ENCODE assay signal across 9 cellular contexts in the genomic region with DNA sequence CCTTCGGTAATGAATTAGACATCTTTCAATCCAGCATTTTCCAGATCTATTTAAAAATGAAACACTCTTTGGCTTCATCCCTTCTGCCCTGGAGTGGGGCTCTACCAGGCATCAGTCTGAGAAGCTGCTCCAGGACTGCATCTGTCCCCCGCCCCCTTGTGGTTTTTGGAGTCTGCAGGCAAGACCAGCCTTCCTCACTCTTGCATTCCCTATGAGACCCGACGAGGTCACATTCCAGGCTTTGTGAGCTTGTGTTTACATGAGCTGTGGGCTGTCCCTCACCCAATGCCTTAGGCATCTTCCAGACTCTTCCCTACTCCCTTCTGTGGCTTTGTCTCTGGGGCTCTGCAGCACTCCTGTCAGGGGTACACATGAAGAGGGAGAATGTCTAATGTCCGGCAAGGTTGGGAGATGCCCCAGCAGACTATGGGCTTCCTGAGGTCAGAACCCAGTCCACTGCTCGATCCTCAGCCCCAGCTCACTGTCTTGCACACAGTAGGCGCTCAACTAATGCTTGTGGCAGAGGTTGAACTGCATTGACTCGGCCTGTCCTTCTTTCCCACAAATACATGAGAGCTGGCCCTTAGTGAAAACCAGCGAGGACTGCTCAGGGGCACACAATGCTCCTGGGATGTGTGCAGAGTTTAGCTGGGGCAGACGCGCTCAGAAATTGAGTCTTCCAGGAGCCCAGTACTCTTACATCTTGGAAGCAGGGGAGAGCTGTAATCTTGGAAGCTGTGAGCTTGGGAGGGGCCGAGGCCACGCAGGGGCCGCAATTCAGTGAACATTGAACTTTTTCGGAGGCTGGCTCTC. TPM values are rescaled to one million over a fixed set of nuclear protein-coding genes. Genes with fewer than 3 reads are reported as not detected.
DNase-seq lines count a peak whose midpoint lies in the region; ATAC-seq and TF ChIP-seq lines count a peak whose summit lies in the region.
"Had no signal": no experiment of that assay in that cellular context is flagged by ENCODE, and none has a peak within 500 bp of the region (broad histone marks: within the 10 kb centered on the region; RNA-seq: fewer than 3 reads in every experiment).

No MANE protein-coding gene starts in this region.

- no peak overlapping the region for H3K27ac Mint-ChIP-seq in HFFc6

- H3K27ac ChIP-seq in brain microvascular endothelial cell: no peak overlapping the region

- DNase-seq in AG08396 (ENCODE audit: low spot score) (peak; percentile 42), HFFc6 (peak; percentile 33), brain microvascular endothelial cell (peak; percentile 61), mesenteric fat pad (ENCODE audit: low spot score) (peak; percentile 69), occipital lobe (lab: John Stamatoyannopoulos, UW) (no peak), NCI-H2081 (lab: John Stamatoyannopoulos, UW) (no peak)
- DNase-seq in activated CD4-positive, CD25-positive, alpha-beta regulatory T cell treated with anti-CD3 and anti-CD28 coated beads, Interleukin-2, amount 50 U/mL, for 72 hours: no peak
- DNase-seq: NCI-H1417 treated with DMSO at 0.1 percent for 48 hours had no signal

- H3K27me3 Mint-ChIP-seq in HFFc6 (ENCODE audit: insufficient read depth): peaks cover 7% of the 10 kb centered on the region

- TF ChIP-seq CTCF in HFFc6 (IDR thresholded peaks at IDR 0.05): peak; percentile 15; the same call in 1 of the 2 replicates
- TF ChIP-seq CTCF in brain microvascular endothelial cell (IDR thresholded peaks at IDR 0.05; ENCODE audit: low read depth, low read length, missing control alignments): peak; percentile 57

- peaks cover 7% of the 10 kb centered on the region for H3K4me1 Mint-ChIP-seq in HFFc6 (ENCODE audit: low read depth)

- H3K36me3 Mint-ChIP-seq in HFFc6 (ENCODE audit: low read depth): no peaks in the 10 kb centered on the region

- in situ Hi-C loops in brain microvascular endothelial cell (cut with HindIII; ENCODE audit: low pct_ligation_motif_present, low sequenced_read_pairs): no loop called here

- ATAC-seq in GM18511 (IDR thresholded peaks at IDR 0.05; ENCODE audit: unreplicated experiment): no peak

- no peaks in the 10 kb centered on the region for H3K27me3 ChIP-seq in brain microvascular endothelial cell (replicated peaks)

- H3K4me3 ChIP-seq in brain microvascular endothelial cell (ENCODE audit: low read depth, low read length): no peak overlapping the region

- H3K4me3 Mint-ChIP-seq in HFFc6: no peak overlapping the region

- no peaks in the 10 kb centered on the region for H3K9me3 Mint-ChIP-seq in HFFc6

- H3K36me3 ChIP-seq in brain microvascular endothelial cell (replicated peaks): no peaks in the 10 kb centered on the region

RNA-seq across cellular contexts. Expression of a gene that starts 11.6 kb away (rescaled TPM):
- under 1 TPM in 4 of 6 experiments, not detected in 2; 0.16 to 0.38 (median 0.24) TPM for total RNA-seq in HFFc6 (2021; fragmentation: NEBNext Ultra II Directional; extraction: Animal tissue kit (Norgen Biotek cat#: 25700))
- total RNA-seq in mesenteric fat pad (10.9 TPM), occipital lobe (5.6 TPM)

Comparison
In these comparisons a context has a peak if more than half of its experiments do, and no peak if none do; other contexts are left out.
1. DNase-seq: peak in AG08396 (single experiment), HFFc6 (single experiment), brain microvascular endothelial cell (single experiment) and mesenteric fat pad (single experiment); none in occipital lobe (single experiment), NCI-H2081 (0 of 2) and activated CD4-positive, CD25-positive, alpha-beta regulatory T cell treated with anti-CD3 and anti-CD28 coated beads, Interleukin-2, amount 50 U/mL, for 72 hours (single experiment).